1 cellular context compared by ENCODE assay signal in the genomic region with DNA sequence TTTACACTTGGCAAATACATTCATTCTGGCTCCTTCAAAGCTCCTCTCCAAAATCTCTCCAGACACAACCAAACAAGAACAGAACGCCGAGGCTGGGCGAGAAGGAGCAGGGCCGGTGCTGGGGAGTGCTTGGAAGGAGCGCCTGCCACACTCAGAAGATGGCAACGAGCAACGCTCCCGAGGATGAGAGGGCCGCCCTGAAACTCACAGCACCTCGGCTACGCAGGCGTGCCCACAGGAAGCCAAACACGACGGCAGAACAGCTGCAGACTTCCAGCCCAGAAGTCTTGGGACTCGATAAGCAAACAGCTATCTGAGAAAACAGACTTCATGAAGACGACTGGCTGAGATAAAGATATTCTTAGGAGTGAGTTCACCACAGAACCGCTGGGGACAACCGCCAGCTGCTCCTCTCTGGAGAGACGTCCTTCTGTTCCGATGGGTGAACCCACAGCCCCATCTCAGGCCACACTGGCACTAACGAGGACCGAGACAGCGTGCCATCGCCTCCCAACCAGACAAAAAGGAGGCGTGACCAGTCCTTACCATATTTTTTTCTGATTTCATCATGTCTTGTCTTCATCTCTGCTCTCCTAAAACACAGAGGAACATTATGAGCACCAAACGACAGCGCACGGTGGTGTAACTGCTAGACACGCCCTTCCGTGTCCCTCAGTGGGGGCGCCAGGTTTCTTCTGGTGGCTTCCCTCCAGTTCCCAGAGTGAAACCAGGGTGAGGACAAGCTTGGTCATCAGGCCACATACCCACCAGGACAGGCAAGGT.
TF ChIP-seq lines count a peak whose summit lies in the region.

No MANE protein-coding gene starts in this region.

TF ChIP-seq in K562, 482 proteins besides CTCF, POLR2A, EP300 and RAD21 (continued from another document and continues in another):
- TF ChIP-seq CHD7 (IDR thresholded peaks at IDR 0.05; ENCODE audit: low read depth, low read length) (no peak), RAD51 (IDR thresholded peaks at IDR 0.05; ENCODE audit: borderline replicate concordance, low read depth) (no peak), TARDBP (IDR thresholded peaks at IDR 0.05) (peak; percentile 94), ZNF76 (CRISPR knock-in tag; IDR thresholded peaks at IDR 0.05; ENCODE audit: borderline replicate concordance) (0 out of 2 replicates have a peak, but pooled peaks have one; percentile 32), GABPB2 (CRISPR knock-in tag; conservative IDR thresholded peaks at IDR 0.05) (no peak), JUND (IDR thresholded peaks at IDR 0.05; ENCODE audit: borderline replicate concordance, low read depth, low read length) (peak; percentile 86), JUND (tag; IDR thresholded peaks at IDR 0.05; ENCODE audit: borderline replicate concordance, low read depth, low read length) (no peak; the same call in 1 of the 3 replicates), NCOA4 (IDR thresholded peaks at IDR 0.05; ENCODE audit: partially characterized antibody) (no peak), CBX5 (IDR thresholded peaks at IDR 0.05; ENCODE audit: borderline replicate concordance, low read depth) (peak; percentile 38; the same call in 1 of the 2 replicates), MED1 (CRISPR knock-in tag; IDR thresholded peaks at IDR 0.05; ENCODE audit: borderline replicate concordance) (no peak), RBM25 (IDR thresholded peaks at IDR 0.05; ENCODE audit: low read depth, low read length, severe bottlenecking) (no peak), ZFP1 (CRISPR knock-in tag; IDR thresholded peaks at IDR 0.05) (0 out of 2 replicates have a peak, but pooled peaks have one; percentile 26), HIVEP1 (CRISPR knock-in tag; IDR thresholded peaks at IDR 0.05) (peak; percentile 69; the same call in 1 of the 2 replicates), ZNF12 (CRISPR knock-in tag; IDR thresholded peaks at IDR 0.05) (no peak), NEUROD1 (IDR thresholded peaks at IDR 0.05; ENCODE audit: borderline replicate concordance, low read depth, low read length, partially characterized antibody) (peak; percentile 83), TOE1 (IDR thresholded peaks at IDR 0.05; ENCODE audit: borderline replicate concordance) (peak; percentile 79), TOE1 (CRISPR knock-in tag; IDR thresholded peaks at IDR 0.05; ENCODE audit: borderline replicate concordance, low read depth) (peak; percentile 64; the same call in 1 of the 2 replicates), JUN (IDR thresholded peaks at IDR 0.05; ENCODE audit: borderline replicate concordance, low read depth, low read length) (peak; percentile 79), JUN (CRISPR knock-in tag; IDR thresholded peaks at IDR 0.05; ENCODE audit: borderline replicate concordance) (0 out of 2 replicates have a peak, but pooled peaks have one; percentile 26), SMC3 (conservative IDR thresholded peaks at IDR 0.05; ENCODE audit: insufficient read depth, low read depth, low read length) (0 out of 2 replicates have a peak, but pooled peaks have one; percentile 23), HEY1 (CRISPR knock-in tag; IDR thresholded peaks at IDR 0.05; ENCODE audit: borderline replicate concordance) (0 out of 2 replicates have a peak, but pooled peaks have one; percentile 37), SETDB1 (IDR thresholded peaks at IDR 0.05; ENCODE audit: low read length) (no peak), TAF9B (IDR thresholded peaks at IDR 0.05; ENCODE audit: partially characterized antibody) (no peak), CBFB (CRISPR knock-in tag; IDR thresholded peaks at IDR 0.05) (peak; percentile 94; the same call in 1 of the 2 replicates), ZFP30 (CRISPR knock-in tag; IDR thresholded peaks at IDR 0.05; ENCODE audit: borderline replicate concordance) (0 out of 2 replicates have a peak, but pooled peaks have one; percentile 43), RBM17 (IDR thresholded peaks at IDR 0.05; ENCODE audit: borderline replicate concordance, low read depth, low read length) (no peak), ZNF584 (CRISPR knock-in tag; IDR thresholded peaks at IDR 0.05; ENCODE audit: low read depth) (peak; percentile 96), ZBTB11 (CRISPR knock-in tag; IDR thresholded peaks at IDR 0.05) (peak in 1 of 3 experiments; percentile 91; a peak in 2 of 6 replicates), MTA2 (IDR thresholded peaks at IDR 0.05; ENCODE audit: low read depth) (peak; percentile 98), TBL1XR1 (IDR thresholded peaks at IDR 0.05; ENCODE audit: low read length in 2 of 2) (peak; percentile 95 to 99), FOXA3 (CRISPR knock-in tag; conservative IDR thresholded peaks at IDR 0.05 in 1 of 2, IDR thresholded peaks at IDR 0.05 in 1 of 2) (no peak; a peak in 1 of 4 replicates), ZNF395 (CRISPR knock-in tag; IDR thresholded peaks at IDR 0.05) (peak; percentile 99), ETS2 (tag; IDR thresholded peaks at IDR 0.05; ENCODE audit: borderline replicate concordance, poor library complexity, severe bottlenecking) (no peak), BCL6 (CRISPR knock-in tag; IDR thresholded peaks at IDR 0.05) (peak; percentile 52; the same call in 1 of the 2 replicates), L3MBTL2 (IDR thresholded peaks at IDR 0.05) (peak; percentile 98), TCFL5 (CRISPR knock-in tag; conservative IDR thresholded peaks at IDR 0.05) (no peak), DPF2 (IDR thresholded peaks at IDR 0.05) (peak; percentile 97), PHF20 (IDR thresholded peaks at IDR 0.05; ENCODE audit: partially characterized antibody) (no peak), ELF1 (tag; IDR thresholded peaks at IDR 0.05) (peak; percentile 60), SRSF1 (IDR thresholded peaks at IDR 0.05; ENCODE audit: low read depth, low read length) (no peak), ZNF217 (CRISPR knock-in tag; IDR thresholded peaks at IDR 0.05) (no peak)
- TF ChIP-seq, protein P1, sequence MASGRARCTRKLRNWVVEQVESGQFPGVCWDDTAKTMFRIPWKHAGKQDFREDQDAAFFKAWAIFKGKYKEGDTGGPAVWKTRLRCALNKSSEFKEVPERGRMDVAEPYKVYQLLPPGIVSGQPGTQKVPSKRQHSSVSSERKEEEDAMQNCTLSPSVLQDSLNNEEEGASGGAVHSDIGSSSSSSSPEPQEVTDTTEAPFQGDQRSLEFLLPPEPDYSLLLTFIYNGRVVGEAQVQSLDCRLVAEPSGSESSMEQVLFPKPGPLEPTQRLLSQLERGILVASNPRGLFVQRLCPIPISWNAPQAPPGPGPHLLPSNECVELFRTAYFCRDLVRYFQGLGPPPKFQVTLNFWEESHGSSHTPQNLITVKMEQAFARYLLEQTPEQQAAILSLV (tag; IDR thresholded peaks at IDR 0.05), result peak; percentile 20; the same call in 1 of the 2 replicates
- TF ChIP-seq, protein P2, sequence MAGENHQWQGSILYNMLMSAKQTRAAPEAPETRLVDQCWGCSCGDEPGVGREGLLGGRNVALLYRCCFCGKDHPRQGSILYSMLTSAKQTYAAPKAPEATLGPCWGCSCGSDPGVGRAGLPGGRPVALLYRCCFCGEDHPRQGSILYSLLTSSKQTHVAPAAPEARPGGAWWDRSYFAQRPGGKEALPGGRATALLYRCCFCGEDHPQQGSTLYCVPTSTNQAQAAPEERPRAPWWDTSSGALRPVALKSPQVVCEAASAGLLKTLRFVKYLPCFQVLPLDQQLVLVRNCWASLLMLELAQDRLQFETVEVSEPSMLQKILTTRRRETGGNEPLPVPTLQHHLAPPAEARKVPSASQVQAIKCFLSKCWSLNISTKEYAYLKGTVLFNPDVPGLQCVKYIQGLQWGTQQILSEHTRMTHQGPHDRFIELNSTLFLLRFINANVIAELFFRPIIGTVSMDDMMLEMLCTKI (IDR thresholded peaks at IDR 0.05; ENCODE audit: partially characterized antibody), result no peak
